9 cellular contexts compared by ENCODE assay signal in genomic region chr12:11719678-11720099, GRCh38.
DNase-seq lines count a peak whose midpoint lies in the region; ATAC-seq and TF ChIP-seq lines count a peak whose summit lies in the region.
"Had no signal": no experiment of that assay in that cellular context is flagged by ENCODE, and none has a peak within 500 bp of the region (broad histone marks: within the 10 kb centered on the region; RNA-seq: fewer than 3 reads in every experiment).

No MANE protein-coding gene starts in this region.

- H3K4me3 ChIP-seq in gastrocnemius medialis, result no peak overlapping the region

- H3K9me3 ChIP-seq in gastrocnemius medialis, result no peaks in the 10 kb centered on the region

- TF ChIP-seq CTCF in foreskin keratinocyte (conservative IDR thresholded peaks at IDR 0.05), result no peak
- no peak for TF ChIP-seq CTCF in gastrocnemius medialis (IDR thresholded peaks at IDR 0.05 in 4 of 5, conservative IDR thresholded peaks at IDR 0.05 in 1 of 5)

- H3K27ac ChIP-seq in foreskin keratinocyte, result peak overlapping the region; percentile 39
- H3K27ac ChIP-seq in gastrocnemius medialis, result no peak overlapping the region
- H3K27ac ChIP-seq: C4-2B had no signal

- TF ChIP-seq POLR2A in gastrocnemius medialis (IDR thresholded peaks at IDR 0.05) (no peak), GM18505 (IDR thresholded peaks at IDR 0.05; ENCODE audit: borderline replicate concordance, extremely low read depth, insufficient read depth, insufficient read length) (no peak)

- H3K4me1 ChIP-seq in foreskin keratinocyte, result peaks cover 34% of the 10 kb centered on the region
- H3K4me1 ChIP-seq in gastrocnemius medialis, result peaks cover 19 to 25% of the 10 kb centered on the region in 2 donors

- intact Hi-C loops in gastrocnemius medialis (cut with DNase I; ENCODE audit: low total_unique reads), result loop anchor here (5.0 kb wide), 1 partner anchor 72 kb away; the partner anchor contains the start of gene ETV6

- ATAC-seq in foreskin keratinocyte, result peak; percentile 93
- no peak for ATAC-seq in gastrocnemius medialis
- no peak for ATAC-seq in GM18505 (IDR thresholded peaks at IDR 0.05; ENCODE audit: unreplicated experiment)

- DNase-seq in activated naive CD4-positive, alpha-beta T cell treated with Interleukin-2 at 50 U/mL for 16 hours, result peak; percentile 58
- DNase-seq in activated naive CD4-positive, alpha-beta T cell (lab: John Stamatoyannopoulos, UW), result no peak
- DNase-seq in activated T-cell treated with anti-CD3 and anti-CD28 coated beads for 4 hours, result peak; percentile 13
- DNase-seq in foreskin keratinocyte, result peak; percentile 63 to 75
- DNase-seq in pulmonary artery endothelial cell (ENCODE audit: low read depth, low spot score), result peak; percentile 83
- DNase-seq in gastrocnemius medialis, result no peak
- no peak for DNase-seq in NCI-H510A (lab: John Stamatoyannopoulos, UW)

- no peaks in the 10 kb centered on the region for H3K36me3 ChIP-seq in gastrocnemius medialis

- H3K27me3 ChIP-seq in foreskin keratinocyte (no peaks in the 10 kb centered on the region), gastrocnemius medialis (no peaks in the 10 kb centered on the region)

- in situ Hi-C loops in gastrocnemius medialis (cut with MboI; ENCODE audit: low sequenced_read_pairs in 4 of 4), result no loop called here

Comparison
In these comparisons a context has a peak if more than half of its experiments do, and no peak if none do; other contexts are left out.
1. DNase-seq: peak in activated naive CD4-positive, alpha-beta T cell treated with Interleukin-2 at 50 U/mL for 16 hours (single experiment), activated T-cell treated with anti-CD3 and anti-CD28 coated beads for 4 hours (single experiment), foreskin keratinocyte (2 of 2) and pulmonary artery endothelial cell (single experiment); none in activated naive CD4-positive, alpha-beta T cell (0 of 4), gastrocnemius medialis (0 of 2) and NCI-H510A (single experiment).